Comparison of ENCODE assay signal across 11 cellular contexts in genomic region chr20:43849496-43850197, GRCh38.
DNase-seq lines count a peak whose midpoint lies in the region; TF ChIP-seq lines count a peak whose summit lies in the region.
"Had no signal": no experiment of that assay in that cellular context is flagged by ENCODE, and none has a peak within 500 bp of the region (broad histone marks: within the 10 kb centered on the region; RNA-seq: fewer than 3 reads in every experiment).

No MANE protein-coding gene starts in this region.

- no peak for TF ChIP-seq POLR2A in testis (IDR thresholded peaks at IDR 0.05)

- H3K9me3 ChIP-seq in testis, result no peaks in the 10 kb centered on the region

- no peaks in the 10 kb centered on the region for H3K36me3 ChIP-seq in testis (ENCODE audit: low read depth, missing control alignments)

- peak overlapping the region; percentile 57 to 77 for H3K27ac ChIP-seq in testis
- H3K27ac ChIP-seq: epithelial cell of prostate had no signal

- no peaks in the 10 kb centered on the region for H3K4me1 ChIP-seq in testis

- WGBS in testis, 2 donors, result 60 to 62% methylated on average over 7 to 13 of the region's 13 CpGs

- no peaks in the 10 kb centered on the region for H3K27me3 ChIP-seq in testis

- DNase-seq in HFF-Myc (ENCODE audit: extremely low read depth, low read depth) (peak; percentile 31), amniotic epithelial cell (ENCODE audit: low read depth) (peak; percentile 98), hepatic stellate cell (ENCODE audit: low spot score) (peak; percentile 54), testis (peak; percentile 57), NCI-H526 treated with DMSO at 0.1 percent for 48 hours (lab: John Stamatoyannopoulos, UW) (no peak), GM13976 (ENCODE audit: low spot score) (no peak), Ammon's horn (ENCODE audit: low spot score) (no peak)
- no peak for DNase-seq in activated CD4-positive, alpha-beta T cell treated with anti-CD3 and anti-CD28 coated beads for 48 hours
- DNase-seq: naive B cell, NCI-H1694 treated with DMSO at 0.1 percent for 48 hours had no signal

- intact Hi-C loops in testis (cut with DNase I; ENCODE audit: low total_unique reads), result no loop called here

- TF ChIP-seq CTCF in HFF-Myc (IDR thresholded peaks at IDR 0.05; ENCODE audit: low read depth, low read length, missing control alignments) (no peak), testis (IDR thresholded peaks at IDR 0.05) (no peak), GM13976 (IDR thresholded peaks at IDR 0.05; ENCODE audit: borderline replicate concordance, control extremely low read depth, extremely low read depth, insufficient read depth, missing control alignments) (no peak)

- no peak overlapping the region for H3K4me3 ChIP-seq in HFF-Myc (replicated peaks; ENCODE audit: low read depth, low read length)
- H3K4me3 ChIP-seq in testis, result no peak overlapping the region

- in situ Hi-C loops in GM13976 (cut with MboI; ENCODE audit: low sequenced_read_pairs, unreplicated experiment), result no loop called here

Comparison
In these comparisons a context has a peak if more than half of its experiments do, and no peak if none do; other contexts are left out.
1. DNase-seq: peak in HFF-Myc (single experiment), amniotic epithelial cell (single experiment), hepatic stellate cell (single experiment) and testis (single experiment); none in NCI-H526 treated with DMSO at 0.1 percent for 48 hours (single experiment), GM13976 (single experiment), activated CD4-positive, alpha-beta T cell treated with anti-CD3 and anti-CD28 coated beads for 48 hours (single experiment) and Ammon's horn (single experiment).